8 cellular contexts compared by ENCODE assay signal in genomic region chr12:6960291-6961277, GRCh38. TPM values are rescaled to one million over a fixed set of nuclear protein-coding genes. Genes with fewer than 3 reads are reported as not detected.
DNase-seq lines count a peak whose midpoint lies in the region; ATAC-seq, FAIRE-seq and TF ChIP-seq lines count a peak whose summit lies in the region.

No MANE protein-coding gene starts in this region.

- no peaks in the 10 kb centered on the region for H3K9me3 Mint-ChIP-seq in progenitor cell of endocrine pancreas (ENCODE audit: low read depth)

- no peaks in the 10 kb centered on the region for H3K9me3 ChIP-seq in H1 (ENCODE audit: insufficient read depth in 2 of 2, low read depth in 1 of 2, low read length in 1 of 2)

- no peak for TF ChIP-seq POLR2A in H1 (IDR thresholded peaks at IDR 0.05; ENCODE audit: control extremely low read depth in 1 of 2, low read depth in 2 of 2, low read length in 2 of 2)

- H2BK15ac ChIP-seq in H1 (ENCODE audit: low read length): 0 out of 2 replicates have a peak overlapping the region, but pooled peaks have one; percentile 14

- TF ChIP-seq CTCF in AG04449 (IDR thresholded peaks at IDR 0.05; ENCODE audit: insufficient read depth, low read length, missing control alignments): peak; percentile 45
- TF ChIP-seq CTCF in RWPE1 (conservative IDR thresholded peaks at IDR 0.05; ENCODE audit: low read depth): no peak
- peak in 2 of 3 experiments; percentile 36 to 55; a peak in 2 of 4 replicates for TF ChIP-seq CTCF in H1 (IDR thresholded peaks at IDR 0.05; ENCODE audit: control extremely low read depth in 1 of 3, insufficient read depth in 1 of 3, low read depth in 1 of 3, low read length in 3 of 3)
- TF ChIP-seq CTCF in progenitor cell of endocrine pancreas (IDR thresholded peaks at IDR 0.05; ENCODE audit: unreplicated experiment): no peak

- peak overlapping the region; percentile 32 for H4K5ac ChIP-seq in H1 (ENCODE audit: insufficient read length, low read depth, low read length)

- WGBS in H1 (ENCODE audit: extremely low coverage in 1 of 2, insufficient coverage in 1 of 2, insufficient read length in 1 of 2, insufficient replicate concordance in 2 of 2, low coverage in 1 of 2, low lambda C conversion rate in 2 of 2, missing lambda C conversion rate in 1 of 2), 2 experiments: 83% methylated on average over 20 of the region's 20 CpGs; no CpG with 5 or more reads in 1 of the 2 experiments

- peak overlapping the region; percentile 37 for H3K4me3 Mint-ChIP-seq in progenitor cell of endocrine pancreas (ENCODE audit: low read depth)

- POLR2A ChIA-PET in AG04449 (lab: Yijun Ruan, JAX) (no interaction called here), RWPE1 (lab: Yijun Ruan, JAX; ENCODE audit: low non-redundant PET) (interaction anchor here (2.4 to 2.7 kb wide), 2 partner anchors 15 to 16 kb away, joined by 12 to 24 read pairs; partner anchors contain the start of genes C12orf57 and RNU7-1), H1 (lab: Charles Lee; ENCODE audit: partially characterized antibody) (interaction anchor here (0.7 to 44.0 kb wide), 12 partner anchors 8 to 148 kb away, joined by 3 to 1596 read pairs (median 4); partner anchors contain the start of genes ATN1, C12orf57, C1RL and EMG1)

- H4K91ac ChIP-seq in H1 (replicated peaks; ENCODE audit: insufficient read length, low read length): peak overlapping the region; percentile 84

- peak overlapping the region; percentile 85; the same call in 1 of the 2 replicates for H2BK5ac ChIP-seq in H1 (ENCODE audit: low read depth, low read length)

- TF ChIP-seq RAD21 in H1 (IDR thresholded peaks at IDR 0.05 in 1 of 2, conservative IDR thresholded peaks at IDR 0.05 in 1 of 2; ENCODE audit: low read depth in 2 of 2, low read length in 2 of 2): peak; percentile 56 to 65

- peaks cover 0 to 14% of the 10 kb centered on the region in 2 experiments; a peak in 2 of 4 replicates for H3K79me2 ChIP-seq in H1 (ENCODE audit: control insufficient read depth in 1 of 2, insufficient read depth in 2 of 2, low read length in 2 of 2)

- peak overlapping the region; percentile 64 for H3K4ac ChIP-seq in H1 (replicated peaks; ENCODE audit: insufficient read length, low read depth, low read length)

- TF ChIP-seq EP300 in H1 (IDR thresholded peaks at IDR 0.05; ENCODE audit: borderline replicate concordance in 1 of 2, low read depth in 2 of 2, low read length in 2 of 2): no peak

- H3K27ac Mint-ChIP-seq in progenitor cell of endocrine pancreas: peak overlapping the region; percentile 99

- H3K27me3 ChIP-seq in H1 (replicated peaks in 1 of 4; ENCODE audit: control insufficient read depth in 3 of 4, extremely low read depth in 1 of 4, insufficient read depth in 3 of 4, low read length in 3 of 4): no peaks in the 10 kb centered on the region

- H3K56ac ChIP-seq in H1 (replicated peaks; ENCODE audit: insufficient read length, low read depth, low read length): peak overlapping the region; percentile 14

- ATAC-seq in GM18498 (IDR thresholded peaks at IDR 0.05; ENCODE audit: unreplicated experiment): peak; percentile 24

- H3K79me1 ChIP-seq in H1 (ENCODE audit: low read depth, low read length): no peaks in the 10 kb centered on the region

- peaks cover 16% of the 10 kb centered on the region; the same call in 1 of the 2 replicates for H3K23me2 ChIP-seq in H1 (ENCODE audit: low read depth, low read length)

- FAIRE-seq in H1 (lab: Jason Lieb, UNC): no peak

- H2BK20ac ChIP-seq in H1 (ENCODE audit: low read length): no peak overlapping the region; the same call in 1 of the 2 replicates

- peaks cover 19% of the 10 kb centered on the region for H3K36me3 Mint-ChIP-seq in progenitor cell of endocrine pancreas (ENCODE audit: insufficient read depth)

- H3K4me1 Mint-ChIP-seq in progenitor cell of endocrine pancreas (ENCODE audit: low read depth): peaks cover 34% of the 10 kb centered on the region

- H4K20me1 ChIP-seq in H1 (replicated peaks in 1 of 2; ENCODE audit: control insufficient read depth in 1 of 2, insufficient read depth in 2 of 2, low read length in 2 of 2): no peaks in the 10 kb centered on the region

- DNase-seq in AG04449 (ENCODE audit: low read depth, low spot score) (no peak), RWPE1 (ENCODE audit: low spot score) (no peak), H1 (ENCODE audit: low read depth in 1 of 2, low spot score in 2 of 2) (no peak), progenitor cell of endocrine pancreas (ENCODE audit: low spot score, unreplicated experiment) (no peak), GM19238 (ENCODE audit: insufficient read length, low spot score) (no peak), superior temporal gyrus (ENCODE audit: extremely low spot score) (no peak), amniotic stem cell (lab: John Stamatoyannopoulos, UW) (no peak)

- H3K36me3 ChIP-seq in H1 (ENCODE audit: control insufficient read depth in 2 of 4, insufficient read depth in 4 of 4, low read length in 3 of 4): peaks cover 0 to 9% (median 1%) of the 10 kb centered on the region in 4 experiments; a peak in 3 of 8 replicates

- H4K8ac ChIP-seq in H1 (ENCODE audit: extremely low read depth, insufficient read depth, low read length): peak overlapping the region; percentile 64; the same call in 1 of the 2 replicates

- no peak overlapping the region for H2AFZ ChIP-seq in H1 (ENCODE audit: low read length)

- H3K27me3 Mint-ChIP-seq in progenitor cell of endocrine pancreas: no peaks in the 10 kb centered on the region

- peaks cover 12 to 37% (median 30%) of the 10 kb centered on the region in 4 experiments for H3K4me1 ChIP-seq in H1 (replicated peaks in 1 of 4; ENCODE audit: control insufficient read depth in 3 of 4, insufficient read depth in 4 of 4, low read length in 3 of 4)

- H3K9ac ChIP-seq in H1 (replicated peaks in 1 of 4; ENCODE audit: extremely low read depth in 1 of 4, low read depth in 3 of 4, low read length in 3 of 4): 0 out of 7 replicates have a peak overlapping the region, but pooled peaks of 2 of the 4 experiments have one; percentile 14 to 29

- no peak overlapping the region for H3K23ac ChIP-seq in H1 (ENCODE audit: insufficient read length)

- H3K4me3 ChIP-seq in AG04449 (ENCODE audit: low read depth, low read length) (no peak overlapping the region), H1 (ENCODE audit: extremely low read depth in 1 of 4, insufficient read depth in 2 of 4, low read depth in 3 of 4, low read length in 4 of 4) (peak overlapping the region in 1 of 4 experiments; percentile 79; a peak in 2 of 8 replicates)

- H2AK5ac ChIP-seq in H1 (ENCODE audit: low read depth, low read length): no peak overlapping the region; the same call in 1 of the 2 replicates

- CTCF ChIA-PET in AG04449 (lab: Yijun Ruan, JAX) (interaction anchor here (0.9 to 13.5 kb wide), 8 partner anchors 13 to 149 kb away, joined by 3 to 226 read pairs (median 20); partner anchors contain the start of genes ATN1, C12orf57, PTPN6 and RNU7-1), RWPE1 (lab: Yijun Ruan, JAX) (interaction anchor here (0.6 to 2.5 kb wide), 8 partner anchors 8 to 994 kb away, joined by 3 to 14 read pairs (median 3); partner anchors contain the start of genes C12orf57 and RNU7-1), H1 (lab: Charles Lee; ENCODE audit: partially characterized antibody) (interaction anchor here (0.8 to 12.2 kb wide), 21 partner anchors 8 to 185 kb away, joined by 3 to 277 read pairs (median 6); partner anchors contain the start of genes C12orf57, C1S, LPCAT3 and PHB2)

- H3K27ac ChIP-seq in RWPE1: peak overlapping the region; percentile 72
- H3K27ac ChIP-seq in H1 (ENCODE audit: low read depth, low read length): no peak overlapping the region; the same call in 1 of the 2 replicates

- peak overlapping the region; percentile 65 for H3K18ac ChIP-seq in H1 (ENCODE audit: extremely low read depth, low read length)

- H3K14ac ChIP-seq in H1 (ENCODE audit: insufficient read length): no peak overlapping the region

- peak overlapping the region; percentile 66 to 93 for H3K4me2 ChIP-seq in H1 (ENCODE audit: insufficient read depth in 1 of 2, low read depth in 2 of 2, low read length in 2 of 2)

- H2BK120ac ChIP-seq in H1 (replicated peaks; ENCODE audit: low read depth, low read length): no peak overlapping the region

- H2BK12ac ChIP-seq in H1 (ENCODE audit: low read depth, low read length): peak overlapping the region; percentile 94; the same call in 1 of the 2 replicates

RNA-seq across cellular contexts. Expression of gene PTPN6, which starts 9.4 kb away (rescaled TPM):
- total RNA-seq in H1 (2021; fragmentation: NEBNext Ultra II Directional; extraction: Animal tissue kit (Norgen Biotek cat#: 25700)): 25.7 and 28.4 TPM in 2 replicates
- polyA plus RNA-seq in H1 (2011; rRNA removed): 16.3 and 22.6 TPM in 2 replicates
- polyA plus RNA-seq in H1 (2011; cell fraction: cytosol; rRNA removed): 21.3 TPM
- polyA plus RNA-seq in H1 (2011; cell fraction: nucleus; rRNA removed): 32.9 TPM
- polyA plus RNA-seq in H1 (2012, experiment 1 of 2): 34.9 to 37.3 TPM (median 36.6 TPM) in 4 replicates
- polyA plus RNA-seq in H1 (2012, experiment 2 of 2): 28.9 TPM
- polyA plus RNA-seq in H1 (2013, experiment 1 of 2): 23.2 TPM
- polyA plus RNA-seq in H1 (2013, experiment 2 of 2): 25.8 TPM
- polyA minus RNA-seq in H1 (2011; rRNA and poly(A)+ RNA removed): 12.4 and 24.5 TPM in 2 replicates
- polyA minus RNA-seq in H1 (2011; cell fraction: cytosol; rRNA and poly(A)+ RNA removed): 17.8 TPM
- polyA minus RNA-seq in H1 (2011; cell fraction: nucleus; rRNA and poly(A)+ RNA removed): 9.1 TPM
- total RNA-seq in progenitor cell of endocrine pancreas: 65.4 and 70.2 TPM in 2 replicates

RNA-seq across cellular contexts. Expression of gene PHB2, which starts 9.9 kb away (rescaled TPM):
- 360 and 368 TPM in 2 replicates for total RNA-seq in H1 (2021; fragmentation: NEBNext Ultra II Directional; extraction: Animal tissue kit (Norgen Biotek cat#: 25700))
- 579 and 626 TPM in 2 replicates for polyA plus RNA-seq in H1 (2011; rRNA removed)
- polyA plus RNA-seq in H1 (2011; cell fraction: cytosol; rRNA removed): 622 TPM
- 570 TPM for polyA plus RNA-seq in H1 (2011; cell fraction: nucleus; rRNA removed)
- polyA plus RNA-seq in H1 (2012, experiment 1 of 2): 317 to 409 TPM (median 397 TPM) in 4 replicates
- 565 TPM for polyA plus RNA-seq in H1 (2012, experiment 2 of 2)
- polyA plus RNA-seq in H1 (2013, experiment 1 of 2): 552 TPM
- polyA plus RNA-seq in H1 (2013, experiment 2 of 2): 493 TPM
- 282 and 291 TPM in 2 replicates for polyA minus RNA-seq in H1 (2011; rRNA and poly(A)+ RNA removed)
- 137 TPM for polyA minus RNA-seq in H1 (2011; cell fraction: cytosol; rRNA and poly(A)+ RNA removed)
- 195 TPM for polyA minus RNA-seq in H1 (2011; cell fraction: nucleus; rRNA and poly(A)+ RNA removed)
- total RNA-seq in progenitor cell of endocrine pancreas: 339 and 353 TPM in 2 replicates

RNA-seq across cellular contexts. Expression of gene EMG1, which starts 10.1 kb away (rescaled TPM):
- 82.9 and 84.2 TPM in 2 replicates for total RNA-seq in H1 (2021; fragmentation: NEBNext Ultra II Directional; extraction: Animal tissue kit (Norgen Biotek cat#: 25700))
- polyA plus RNA-seq in H1 (2011; rRNA removed): 54.3 and 64.3 TPM in 2 replicates
- polyA plus RNA-seq in H1 (2011; cell fraction: cytosol; rRNA removed): 83.3 TPM
- polyA plus RNA-seq in H1 (2011; cell fraction: nucleus; rRNA removed): 37.2 TPM
- 78.1 to 120 TPM (median 97.6 TPM) in 4 replicates for polyA plus RNA-seq in H1 (2012, experiment 1 of 2)
- 39.8 TPM for polyA plus RNA-seq in H1 (2012, experiment 2 of 2)
- 66.1 TPM for polyA plus RNA-seq in H1 (2013, experiment 1 of 2)
- polyA plus RNA-seq in H1 (2013, experiment 2 of 2): 65.0 TPM
- 30.4 and 39.9 TPM in 2 replicates for polyA minus RNA-seq in H1 (2011; rRNA and poly(A)+ RNA removed)
- polyA minus RNA-seq in H1 (2011; cell fraction: cytosol; rRNA and poly(A)+ RNA removed): 23.6 TPM
- 32.0 TPM for polyA minus RNA-seq in H1 (2011; cell fraction: nucleus; rRNA and poly(A)+ RNA removed)
- 67.9 and 73.1 TPM in 2 replicates for total RNA-seq in progenitor cell of endocrine pancreas

RNA-seq across cellular contexts. Expression of gene C12orf57, which starts 16.8 kb away (rescaled TPM):
- 174 and 185 TPM in 2 replicates for total RNA-seq in H1 (2021; fragmentation: NEBNext Ultra II Directional; extraction: Animal tissue kit (Norgen Biotek cat#: 25700))
- polyA plus RNA-seq in H1 (2011; rRNA removed): 993 and 1,124 TPM in 2 replicates
- 811 TPM for polyA plus RNA-seq in H1 (2011; cell fraction: cytosol; rRNA removed)
- 653 TPM for polyA plus RNA-seq in H1 (2011; cell fraction: nucleus; rRNA removed)
- 167 to 390 TPM (median 374 TPM) in 4 replicates for polyA plus RNA-seq in H1 (2012, experiment 1 of 2)
- polyA plus RNA-seq in H1 (2012, experiment 2 of 2): 596 TPM
- 206 TPM for polyA plus RNA-seq in H1 (2013, experiment 1 of 2)
- 192 TPM for polyA plus RNA-seq in H1 (2013, experiment 2 of 2)
- 66.6 and 106 TPM in 2 replicates for polyA minus RNA-seq in H1 (2011; rRNA and poly(A)+ RNA removed)
- 76.3 TPM for polyA minus RNA-seq in H1 (2011; cell fraction: cytosol; rRNA and poly(A)+ RNA removed)
- polyA minus RNA-seq in H1 (2011; cell fraction: nucleus; rRNA and poly(A)+ RNA removed): 112 TPM
- 268 and 277 TPM in 2 replicates for total RNA-seq in progenitor cell of endocrine pancreas

RNA-seq across cellular contexts. Expression of gene RNU7-1, which starts 17.0 kb away (rescaled TPM):
- total RNA-seq in H1 (2021; fragmentation: NEBNext Ultra II Directional; extraction: Animal tissue kit (Norgen Biotek cat#: 25700)): not detected in 2 replicates
- not detected in 2 replicates for polyA plus RNA-seq in H1 (2011; rRNA removed)
- not detected for polyA plus RNA-seq in H1 (2011; cell fraction: cytosol; rRNA removed)
- not detected for polyA plus RNA-seq in H1 (2011; cell fraction: nucleus; rRNA removed)
- polyA plus RNA-seq in H1 (2012, experiment 1 of 2): not detected in 4 replicates
- not detected for polyA plus RNA-seq in H1 (2012, experiment 2 of 2)
- polyA plus RNA-seq in H1 (2013, experiment 1 of 2): not detected
- not detected for polyA plus RNA-seq in H1 (2013, experiment 2 of 2)
- not detected in 2 replicates for polyA minus RNA-seq in H1 (2011; rRNA and poly(A)+ RNA removed)
- polyA minus RNA-seq in H1 (2011; cell fraction: cytosol; rRNA and poly(A)+ RNA removed): not detected
- polyA minus RNA-seq in H1 (2011; cell fraction: nucleus; rRNA and poly(A)+ RNA removed): not detected
- not detected in 2 replicates for total RNA-seq in progenitor cell of endocrine pancreas

Comparison
In these comparisons a context has a peak if more than half of its experiments do, and no peak if none do; other contexts are left out.
1. CTCF ChIP-seq: peak in AG04449 (single experiment) and H1 (2 of 3); none in RWPE1 (single experiment) and progenitor cell of endocrine pancreas (single experiment).